8 cellular contexts compared by ENCODE assay signal in genomic region chrX:130060122-130061069, GRCh38. TPM values are rescaled to one million over a fixed set of nuclear protein-coding genes. Genes with fewer than 3 reads are reported as not detected.
A peak's percentile ranks its signal among the peaks of the same experiment; 100 is the strongest.
DNase-seq lines count a peak whose midpoint lies in the region; ATAC-seq and TF ChIP-seq lines count a peak whose summit lies in the region.

No MANE protein-coding gene starts in this region.

- POLR2A ChIA-PET in activated CD8-positive, alpha-beta T cell treated with anti-CD3 and anti-CD28 coated beads, Interleukin-2, amount 10 ng/mL, durations not matched to agents 7 days and 5 days (lab: Charles Lee): no interaction called here

- peaks cover 12% of the 10 kb centered on the region for H3K4me1 Mint-ChIP-seq in CD14-positive monocyte
- H3K4me1 Mint-ChIP-seq in activated CD8-positive, alpha-beta T cell treated with anti-CD3 and anti-CD28 coated beads, Interleukin-2, amount 10 ng/mL, durations not matched to agents 7 days and 5 days (ENCODE audit: low read depth): peaks cover 7% of the 10 kb centered on the region
- peaks cover 0 to 4% of the 10 kb centered on the region in 2 donors for H3K4me1 Mint-ChIP-seq in effector memory CD8-positive, alpha-beta T cell (ENCODE audit: low read depth in 2 of 2)

- H3K4me3 Mint-ChIP-seq in CD14-positive monocyte: peak overlapping the region; percentile 76 to 81
- H3K4me3 Mint-ChIP-seq in activated CD8-positive, alpha-beta T cell treated with anti-CD3 and anti-CD28 coated beads, Interleukin-2, amount 10 ng/mL, durations not matched to agents 7 days and 5 days: peak overlapping the region; percentile 72
- peak overlapping the region; percentile 68 to 71 for H3K4me3 Mint-ChIP-seq in effector memory CD8-positive, alpha-beta T cell

- peaks cover 2 to 6% (median 3%) of the 10 kb centered on the region in 3 donors for H3K27me3 Mint-ChIP-seq in CD14-positive monocyte (ENCODE audit: low read depth in 3 of 3)
- no peaks in the 10 kb centered on the region for H3K27me3 Mint-ChIP-seq in activated CD8-positive, alpha-beta T cell treated with anti-CD3 and anti-CD28 coated beads, Interleukin-2, amount 10 ng/mL, durations not matched to agents 7 days and 5 days (ENCODE audit: low read depth)
- no peaks in the 10 kb centered on the region for H3K27me3 Mint-ChIP-seq in effector memory CD8-positive, alpha-beta T cell

- DNase-seq in CD14-positive monocyte (ENCODE audit: low spot score): peak; percentile 73
- peak; percentile 78 for DNase-seq in NCI-H748 (lab: John Stamatoyannopoulos, UW; ENCODE audit: unreplicated experiment)
- peak; percentile 82 for DNase-seq in activated CD8-positive, alpha-beta T cell treated with anti-CD3 and anti-CD28 coated beads, Interleukin-2, amount 10 ng/mL, durations not matched to agents 7 days and 5 days
- peak; percentile 82 to 86 (median 82) for DNase-seq in effector memory CD8-positive, alpha-beta T cell
- peak; percentile 65 for DNase-seq in mesenchymal stem cell
- peak; percentile 70 for DNase-seq in stimulated activated CD8-positive, alpha-beta memory T cell treated with anti-CD3 and anti-CD28 coated beads, Interleukin-12 subunit alpha, Interleukin-12 subunit beta, amount 100 ng/mL, for 1 hour (ENCODE audit: low read depth)

- no peak overlapping the region for H3K27ac ChIP-seq in mesenchymal stem cell (ENCODE audit: low read length, poor library complexity, severe bottlenecking)

- peaks cover 12 to 16% of the 10 kb centered on the region in 2 donors for H3K36me3 Mint-ChIP-seq in CD14-positive monocyte
- peaks cover 14% of the 10 kb centered on the region for H3K36me3 Mint-ChIP-seq in activated CD8-positive, alpha-beta T cell treated with anti-CD3 and anti-CD28 coated beads, Interleukin-2, amount 10 ng/mL, durations not matched to agents 7 days and 5 days (ENCODE audit: low read depth)
- peaks cover 9% of the 10 kb centered on the region for H3K36me3 Mint-ChIP-seq in effector memory CD8-positive, alpha-beta T cell (ENCODE audit: insufficient read depth)

- intact Hi-C loops in CD14-positive monocyte (cut with micrococcal nuclease): loop anchor here in 1 of 2 donors (10.0 kb wide), 1 partner anchor 456 kb away; no protein-coding TSS in a partner anchor

- H3K4ac ChIP-seq in mesenchymal stem cell (ENCODE audit: low read depth in 1 of 2, low read length in 2 of 2): peak overlapping the region in 1 of 2 experiments; percentile 26

- CTCF ChIA-PET in activated CD8-positive, alpha-beta T cell treated with anti-CD3 and anti-CD28 coated beads, Interleukin-2, amount 10 ng/mL, durations not matched to agents 7 days and 5 days (lab: Charles Lee): interaction anchor here (0.6 to 3.6 kb wide), 43 partner anchors 9 to 465 kb away, joined by 3 to 89 read pairs (median 4); partner anchors contain the start of gene UTP14A

- H2BK120ac ChIP-seq in mesenchymal stem cell (ENCODE audit: low read depth, low read length): peak overlapping the region; percentile 79

- peaks cover 9% of the 10 kb centered on the region for H3K4me1 ChIP-seq in mesenchymal stem cell (ENCODE audit: control insufficient read depth, insufficient read depth, low read depth, low read length)

- peak overlapping the region; percentile 79 for H3K9ac ChIP-seq in mesenchymal stem cell (ENCODE audit: low read length)

- ATAC-seq in GM19351 (IDR thresholded peaks at IDR 0.05; ENCODE audit: unreplicated experiment): peak; percentile 89
- ATAC-seq in HG03457 (IDR thresholded peaks at IDR 0.05; ENCODE audit: unreplicated experiment): peak; percentile 90
- ATAC-seq in activated CD8-positive, alpha-beta T cell treated with anti-CD3 and anti-CD28 coated beads, Interleukin-2, amount 10 ng/mL, durations not matched to agents 7 days and 5 days: peak; percentile 94
- ATAC-seq in effector memory CD8-positive, alpha-beta T cell (replicated peaks): peak; percentile 90

- H2BK15ac ChIP-seq in mesenchymal stem cell (ENCODE audit: low read depth, poor library complexity, severe bottlenecking): peak overlapping the region; percentile 7

- H3K23ac ChIP-seq in mesenchymal stem cell (ENCODE audit: low read length in 2 of 2): no peak overlapping the region

- H2BK12ac ChIP-seq in mesenchymal stem cell (ENCODE audit: low read length in 2 of 2): peak overlapping the region in 1 of 2 experiments; percentile 25

- peak; percentile 75 for TF ChIP-seq CTCF in CD14-positive monocyte (IDR thresholded peaks at IDR 0.05)

- H2BK5ac ChIP-seq in mesenchymal stem cell (ENCODE audit: low read depth, low read length, poor library complexity, severe bottlenecking): no peak overlapping the region

- H3K79me1 ChIP-seq in mesenchymal stem cell (replicated peaks; ENCODE audit: low read length, poor library complexity, severe bottlenecking): no peaks in the 10 kb centered on the region

- H3K27me3 ChIP-seq in mesenchymal stem cell (ENCODE audit: control insufficient read depth in 1 of 2, insufficient read depth in 1 of 2, low read length in 2 of 2): peaks cover 0 to 20% of the 10 kb centered on the region in 2 experiments

- no peaks in the 10 kb centered on the region for H3K9me3 Mint-ChIP-seq in CD14-positive monocyte
- no peaks in the 10 kb centered on the region for H3K9me3 Mint-ChIP-seq in activated CD8-positive, alpha-beta T cell treated with anti-CD3 and anti-CD28 coated beads, Interleukin-2, amount 10 ng/mL, durations not matched to agents 7 days and 5 days (ENCODE audit: insufficient read depth)
- H3K9me3 Mint-ChIP-seq in effector memory CD8-positive, alpha-beta T cell: no peaks in the 10 kb centered on the region

- peaks cover 11 to 22% of the 10 kb centered on the region in 2 experiments for H3K36me3 ChIP-seq in mesenchymal stem cell (ENCODE audit: control insufficient read depth in 1 of 2, insufficient read depth in 2 of 2, low read depth in 1 of 2, low read length in 2 of 2)

- peak overlapping the region; percentile 36 for H3K4me2 ChIP-seq in mesenchymal stem cell (ENCODE audit: low read length, poor library complexity, severe bottlenecking)

- peak overlapping the region; percentile 51 for H2AFZ ChIP-seq in mesenchymal stem cell (ENCODE audit: low read depth, low read length)

- peak overlapping the region; percentile 41 for H4K8ac ChIP-seq in mesenchymal stem cell (ENCODE audit: low read length)

- peak overlapping the region in 6 of 7 donors; percentile 33 to 93 (median 88) for H3K27ac Mint-ChIP-seq in CD14-positive monocyte
- H3K27ac Mint-ChIP-seq in activated CD8-positive, alpha-beta T cell treated with anti-CD3 and anti-CD28 coated beads, Interleukin-2, amount 10 ng/mL, durations not matched to agents 7 days and 5 days: peak overlapping the region; percentile 79
- H3K27ac Mint-ChIP-seq in effector memory CD8-positive, alpha-beta T cell: peak overlapping the region; percentile 41 to 62

- H3K18ac ChIP-seq in mesenchymal stem cell (ENCODE audit: low read depth in 1 of 2, low read length in 2 of 2): peak overlapping the region; percentile 54 to 62

- WGBS in mesenchymal stem cell: 1% methylated on average over 37 of the region's 87 CpGs

- H3K4me3 ChIP-seq in mesenchymal stem cell (ENCODE audit: insufficient read depth in 1 of 2, low read depth in 1 of 2, low read length in 2 of 2): peak overlapping the region; percentile 54 to 66

- H4K91ac ChIP-seq in mesenchymal stem cell (ENCODE audit: low read length): no peak overlapping the region

- H2AK5ac ChIP-seq in mesenchymal stem cell (ENCODE audit: low read length, severe bottlenecking): no peak overlapping the region

- H3K14ac ChIP-seq in mesenchymal stem cell (ENCODE audit: low read length in 2 of 2): peak overlapping the region in 1 of 2 experiments; percentile 48

- H3K9me3 ChIP-seq in mesenchymal stem cell (ENCODE audit: control insufficient read depth, low read length): no peaks in the 10 kb centered on the region

RNA-seq across cellular contexts. Expression of gene ELF4, which starts 49.9 kb away (rescaled TPM):
- polyA plus RNA-seq in CD14-positive monocyte: 10 to 100 TPM; 10.4 to 20.5 TPM
- 10 to 100 TPM; 38.2 to 39.0 TPM for total RNA-seq in activated CD8-positive, alpha-beta T cell treated with anti-CD3 and anti-CD28 coated beads, Interleukin-2, amount 10 ng/mL, durations not matched to agents 7 days and 5 days
- 21.0 TPM for polyA plus RNA-seq in mesenchymal stem cell (2013, experiment 1 of 2)
- polyA plus RNA-seq in mesenchymal stem cell (2013, experiment 2 of 2): 20.8 TPM
